ENCODE assay signal across 9 cellular contexts in genomic region chr2:45821558-45822271, GRCh38.
DNase-seq lines count a peak whose midpoint lies in the region; ATAC-seq, FAIRE-seq and TF ChIP-seq lines count a peak whose summit lies in the region.
"Had no signal": no experiment of that assay in that cellular context is flagged by ENCODE, and none has a peak within 500 bp of the region (broad histone marks: within the 10 kb centered on the region; RNA-seq: fewer than 3 reads in every experiment).

No MANE protein-coding gene starts in this region.

- FAIRE-seq in urothelium cell line (lab: Jason Lieb, UNC) = no peak
- FAIRE-seq: A204.1 had no signal

- H3K4me1 Mint-ChIP-seq in effector memory CD8-positive, alpha-beta T cell (ENCODE audit: low read depth in 2 of 2) = peaks cover 18 to 24% of the 10 kb centered on the region in 2 donors

- H3K36me3 Mint-ChIP-seq in effector memory CD8-positive, alpha-beta T cell (ENCODE audit: insufficient read depth) = no peaks in the 10 kb centered on the region

- no peak for TF ChIP-seq POLR2A in lower leg skin (IDR thresholded peaks at IDR 0.05)

- WGBS in lower leg skin, 2 donors = 74 to 78% methylated on average over 9 of the region's 9 CpGs

- no peaks in the 10 kb centered on the region for H3K36me3 ChIP-seq in brain microvascular endothelial cell (replicated peaks)

- H3K27me3 Mint-ChIP-seq in effector memory CD8-positive, alpha-beta T cell = no peaks in the 10 kb centered on the region

- in situ Hi-C loops in brain microvascular endothelial cell (cut with HindIII; ENCODE audit: low pct_ligation_motif_present, low sequenced_read_pairs) = no loop called here

- no peak overlapping the region for H3K27ac ChIP-seq in brain microvascular endothelial cell

- H3K27ac Mint-ChIP-seq in effector memory CD8-positive, alpha-beta T cell = peak overlapping the region in 1 of 2 donors; percentile 7

- no peaks in the 10 kb centered on the region for H3K27me3 ChIP-seq in brain microvascular endothelial cell (replicated peaks)

- intact Hi-C loops in lower leg skin (cut with DNase I; ENCODE audit: low total_unique reads) = no loop called here

- no peak overlapping the region for H3K4me3 Mint-ChIP-seq in effector memory CD8-positive, alpha-beta T cell

- ATAC-seq in effector memory CD8-positive, alpha-beta T cell (replicated peaks) = no peak
- ATAC-seq in GM19455 (IDR thresholded peaks at IDR 0.05; ENCODE audit: unreplicated experiment) = no peak
- no peak for ATAC-seq in HG03097 (IDR thresholded peaks at IDR 0.05; ENCODE audit: low FRiP score, unreplicated experiment)

- no peak overlapping the region for H3K4me3 ChIP-seq in brain microvascular endothelial cell (ENCODE audit: low read depth, low read length)
- no peak overlapping the region for H3K4me3 ChIP-seq in lower leg skin (ENCODE audit: low read depth, poor library complexity, severe bottlenecking)

- peak; percentile 13 for DNase-seq in NCI-H1105 treated with DMSO at 0.1 percent for 48 hours (lab: John Stamatoyannopoulos, UW)
- DNase-seq in NCI-H1105 (lab: John Stamatoyannopoulos, UW) = no peak
- peak; percentile 70 for DNase-seq in brain microvascular endothelial cell
- DNase-seq in lower leg skin (ENCODE audit: low spot score in 2 of 2) = peak; percentile 31 to 85
- peak; percentile 81 for DNase-seq in urothelium cell line (ENCODE audit: low spot score)
- no peak for DNase-seq in effector memory CD8-positive, alpha-beta T cell

- H3K9me3 Mint-ChIP-seq in effector memory CD8-positive, alpha-beta T cell = no peaks in the 10 kb centered on the region

- no peak for TF ChIP-seq CTCF in brain microvascular endothelial cell (IDR thresholded peaks at IDR 0.05; ENCODE audit: low read depth, low read length, missing control alignments)
- TF ChIP-seq CTCF in lower leg skin (IDR thresholded peaks at IDR 0.05) = no peak

Comparison
In these comparisons a context has a peak if more than half of its experiments do, and no peak if none do; other contexts are left out.
1. DNase-seq: peak in NCI-H1105 treated with DMSO at 0.1 percent for 48 hours (single experiment), brain microvascular endothelial cell (single experiment), lower leg skin (2 of 2) and urothelium cell line (single experiment); none in NCI-H1105 (single experiment) and effector memory CD8-positive, alpha-beta T cell (0 of 3).